Comparison of ENCODE assay signal across 29 cellular contexts in the genomic region with DNA sequence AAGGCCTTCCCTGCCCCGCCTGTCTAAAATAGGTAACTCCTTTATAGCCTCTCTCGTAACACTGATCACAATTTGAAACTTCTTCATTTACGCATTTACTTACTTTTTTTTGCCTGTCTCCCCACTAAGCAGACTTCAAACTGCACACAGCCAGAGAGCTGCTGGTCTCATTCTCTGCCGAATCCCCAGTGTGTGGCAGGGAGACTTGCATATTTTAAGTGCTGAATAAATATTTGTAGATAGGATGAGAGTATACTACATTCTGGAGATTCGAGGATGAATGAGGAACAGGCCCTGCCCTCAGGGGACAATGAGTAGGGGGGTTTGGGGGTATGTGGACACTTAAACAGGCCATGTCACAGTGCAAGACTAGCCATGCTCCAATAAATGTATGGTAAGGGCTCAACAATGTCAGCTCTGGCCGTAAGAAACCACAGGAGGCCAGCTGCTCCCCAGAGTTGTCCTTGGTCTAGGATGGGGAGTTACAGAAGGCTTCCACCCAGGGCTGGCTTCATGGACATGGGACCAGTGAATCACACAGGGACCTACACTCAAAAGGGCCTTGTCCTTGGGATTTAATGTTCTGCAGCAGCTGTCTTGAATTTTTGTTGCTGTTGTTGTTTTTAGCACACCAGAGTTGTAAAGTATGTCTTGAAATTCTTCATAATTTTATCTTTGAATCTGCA. TPM values are rescaled to one million over a fixed set of nuclear protein-coding genes. Genes with fewer than 3 reads are reported as not detected.
DNase-seq lines count a peak whose midpoint lies in the region; ATAC-seq and TF ChIP-seq lines count a peak whose summit lies in the region.
"Had no signal": no experiment of that assay in that cellular context is flagged by ENCODE, and none has a peak within 500 bp of the region (broad histone marks: within the 10 kb centered on the region; RNA-seq: fewer than 3 reads in every experiment).

No MANE protein-coding gene starts in this region.

- TF ChIP-seq POLR2A in thyroid gland (IDR thresholded peaks at IDR 0.05) = no peak

- no peaks in the 10 kb centered on the region for H3K27me3 Mint-ChIP-seq in activated naive CD8-positive, alpha-beta T cell treated with anti-CD3 and anti-CD28 coated beads, Interleukin-2, amount 10 ng/mL, durations not matched to agents 7 days and 5 days
- H3K27me3 Mint-ChIP-seq in activated naive CD8-positive, alpha-beta T cell treated with anti-CD3 and anti-CD28 coated beads for 36 hours = no peaks in the 10 kb centered on the region
- H3K27me3 Mint-ChIP-seq in nephron progenitor cell (ENCODE audit: low read depth, poor library complexity) = peaks cover 3% of the 10 kb centered on the region
- H3K27me3 Mint-ChIP-seq: activated CD4-positive, alpha-beta T cell treated with anti-CD3 and anti-CD28 coated beads for 36 hours; activated CD8-positive, alpha-beta T cell treated with anti-CD3 and anti-CD28 coated beads for 36 hours had no signal

- no peak overlapping the region for H3K4me3 Mint-ChIP-seq in activated naive CD8-positive, alpha-beta T cell treated with anti-CD3 and anti-CD28 coated beads, Interleukin-2, amount 10 ng/mL, durations not matched to agents 7 days and 5 days
- no peak overlapping the region for H3K4me3 Mint-ChIP-seq in activated naive CD8-positive, alpha-beta T cell treated with anti-CD3 and anti-CD28 coated beads for 36 hours
- no peak overlapping the region for H3K4me3 Mint-ChIP-seq in nephron progenitor cell
- H3K4me3 Mint-ChIP-seq: activated CD4-positive, alpha-beta T cell treated with anti-CD3 and anti-CD28 coated beads for 36 hours; activated CD8-positive, alpha-beta T cell treated with anti-CD3 and anti-CD28 coated beads for 36 hours; activated T-helper 1 cell treated with anti-CD3 and anti-CD28 coated beads, Interleukin-12 subunit alpha, Interleukin-12 subunit beta, Interleukin-2, Interleukin-4 antibody, amounts not matched to agents 30 ng/mL and 10 ng/mL and 1 ng/mL, durations not matched to agents 14 hours and 24 hours and 36 hours; CD8-positive, alpha-beta T cell; immature natural killer cell had no signal

- no peaks in the 10 kb centered on the region for H3K9me3 ChIP-seq in adipocyte (ENCODE audit: control insufficient read depth, low read length)
- no peaks in the 10 kb centered on the region for H3K9me3 ChIP-seq in left lung
- H3K9me3 ChIP-seq in thyroid gland = no peaks in the 10 kb centered on the region
- H3K9me3 ChIP-seq: breast epithelium, transverse colon had no signal

- no peaks in the 10 kb centered on the region for H3K9me3 Mint-ChIP-seq in activated naive CD8-positive, alpha-beta T cell treated with anti-CD3 and anti-CD28 coated beads, Interleukin-2, amount 10 ng/mL, durations not matched to agents 7 days and 5 days
- no peaks in the 10 kb centered on the region for H3K9me3 Mint-ChIP-seq in activated naive CD8-positive, alpha-beta T cell treated with anti-CD3 and anti-CD28 coated beads for 36 hours
- H3K9me3 Mint-ChIP-seq in nephron progenitor cell = no peaks in the 10 kb centered on the region
- H3K9me3 Mint-ChIP-seq: activated CD8-positive, alpha-beta T cell treated with anti-CD3 and anti-CD28 coated beads for 36 hours; activated T-helper 1 cell treated with anti-CD3 and anti-CD28 coated beads, Interleukin-12 subunit alpha, Interleukin-12 subunit beta, Interleukin-2, Interleukin-4 antibody, amounts not matched to agents 30 ng/mL and 10 ng/mL and 1 ng/mL, durations not matched to agents 14 hours and 24 hours and 36 hours; CD8-positive, alpha-beta T cell; immature natural killer cell had no signal

- peaks cover 21% of the 10 kb centered on the region for H3K4me1 ChIP-seq in adipocyte (ENCODE audit: control insufficient read depth, insufficient read depth, low read length)
- H3K4me1 ChIP-seq in left lung = peaks cover 0 to 8% of the 10 kb centered on the region in 2 donors
- peaks cover 30 to 98% of the 10 kb centered on the region in 2 donors for H3K4me1 ChIP-seq in thyroid gland
- H3K4me1 ChIP-seq: breast epithelium had no signal

- TF ChIP-seq CTCF in left lung (IDR thresholded peaks at IDR 0.05) (no peak), thyroid gland (IDR thresholded peaks at IDR 0.05) (no peak), nephron progenitor cell (IDR thresholded peaks at IDR 0.05) (no peak)

- POLR2A ChIA-PET in activated naive CD8-positive, alpha-beta T cell treated with anti-CD3 and anti-CD28 coated beads, Interleukin-2, amount 10 ng/mL, durations not matched to agents 7 days and 5 days (lab: Charles Lee) = interaction anchor here (1.8 kb wide), 1 partner anchor 43 kb away, joined by 10 read pairs; a partner anchor contains a TSS

- 66 to 74% methylated on average over 6 of the region's 6 CpGs for WGBS in thyroid gland, 2 donors

- no peaks in the 10 kb centered on the region for H3K27me3 ChIP-seq in adipocyte (replicated peaks; ENCODE audit: control insufficient read depth, insufficient read depth, low read length)
- no peaks in the 10 kb centered on the region for H3K27me3 ChIP-seq in left lung
- H3K27me3 ChIP-seq in thyroid gland = no peaks in the 10 kb centered on the region
- H3K27me3 ChIP-seq: breast epithelium, transverse colon had no signal

- H3K4me3 ChIP-seq in adipocyte (ENCODE audit: low read length) (no peak overlapping the region), left lung (no peak overlapping the region), thyroid gland (replicated peaks in 1 of 3) (no peak overlapping the region)
- H3K4me3 ChIP-seq: breast epithelium, transverse colon had no signal

- H3K9ac ChIP-seq in adipocyte (ENCODE audit: low read length) = no peak overlapping the region

- intact Hi-C loops in left lung (cut with DNase I) (no loop called here), thyroid gland (cut with DNase I) (no loop called here)

- H3K4me1 Mint-ChIP-seq in activated naive CD8-positive, alpha-beta T cell treated with anti-CD3 and anti-CD28 coated beads, Interleukin-2, amount 10 ng/mL, durations not matched to agents 7 days and 5 days = peaks cover 10% of the 10 kb centered on the region
- H3K4me1 Mint-ChIP-seq in activated naive CD8-positive, alpha-beta T cell treated with anti-CD3 and anti-CD28 coated beads for 36 hours = peaks cover 4% of the 10 kb centered on the region
- H3K4me1 Mint-ChIP-seq in nephron progenitor cell = peaks cover 17% of the 10 kb centered on the region
- H3K4me1 Mint-ChIP-seq: immature natural killer cell had no signal

- no peak for ATAC-seq in activated naive CD8-positive, alpha-beta T cell treated with anti-CD3 and anti-CD28 coated beads, Interleukin-2, amount 10 ng/mL, durations not matched to agents 7 days and 5 days (ENCODE audit: low read depth)
- peak; percentile 62 for ATAC-seq in left lung
- no peak for ATAC-seq in GM19351 (IDR thresholded peaks at IDR 0.05; ENCODE audit: unreplicated experiment)
- ATAC-seq: activated CD4-positive, alpha-beta T cell treated with anti-CD3 and anti-CD28 coated beads for 36 hours; activated CD8-positive, alpha-beta T cell treated with anti-CD3 and anti-CD28 coated beads for 36 hours; CD8-positive, alpha-beta T cell; HCT116; left cardiac atrium had no signal

- peaks cover 2% of the 10 kb centered on the region for H3K36me3 Mint-ChIP-seq in activated naive CD8-positive, alpha-beta T cell treated with anti-CD3 and anti-CD28 coated beads, Interleukin-2, amount 10 ng/mL, durations not matched to agents 7 days and 5 days
- no peaks in the 10 kb centered on the region for H3K36me3 Mint-ChIP-seq in activated naive CD8-positive, alpha-beta T cell treated with anti-CD3 and anti-CD28 coated beads for 36 hours
- H3K36me3 Mint-ChIP-seq in nephron progenitor cell (ENCODE audit: low read depth) = no peaks in the 10 kb centered on the region
- H3K36me3 Mint-ChIP-seq: CD8-positive, alpha-beta T cell; immature natural killer cell had no signal

- no peak for DNase-seq in activated naive CD8-positive, alpha-beta T cell treated with anti-CD3 and anti-CD28 coated beads, Interleukin-2, amount 10 ng/mL, durations not matched to agents 7 days and 5 days
- no peak for DNase-seq in activated naive CD8-positive, alpha-beta T cell treated with anti-CD3 and anti-CD28 coated beads for 36 hours
- peak; percentile 36 for DNase-seq in adipocyte (ENCODE audit: low read depth)
- no peak for DNase-seq in left lung
- no peak for DNase-seq in thyroid gland
- DNase-seq in nephron progenitor cell = no peak
- DNase-seq in LoVo (ENCODE audit: low spot score) = no peak
- DNase-seq: activated CD4-positive, alpha-beta T cell treated with anti-CD3 and anti-CD28 coated beads for 36 hours; activated CD8-positive, alpha-beta memory T cell treated with anti-CD3 and anti-CD28 coated beads, Interleukin-2, amount 50 U/mL, for 48 hours; activated CD8-positive, alpha-beta T cell treated with anti-CD3 and anti-CD28 coated beads for 36 hours; activated naive CD4-positive, alpha-beta T cell treated with Interleukin-2 at 50 U/mL for 16 hours; CD8-positive, alpha-beta T cell; DMS 273 treated with DMSO at 0.1 percent for 48 hours; GDM1; immature natural killer cell; left cardiac atrium; NCI-H1694 treated with DMSO at 0.1 percent for 48 hours; NCI-H2171; NCI-H524 treated with DMSO at 0.1 percent for 48 hours; SHP77; stimulated activated CD4-positive, alpha-beta T cell treated with anti-CD3 and anti-CD28 coated beads, Interleukin-15, amount 100 ng/mL, for 24 hours; stimulated activated CD4-positive, alpha-beta T cell treated with anti-CD3 and anti-CD28 coated beads, Interleukin-4, amount 100 ng/mL, for 4 hours; transverse colon had no signal

- H3K27ac ChIP-seq in left lung = no peak overlapping the region
- H3K27ac ChIP-seq in thyroid gland = peak overlapping the region; percentile 47 to 91 (median 82)
- H3K27ac ChIP-seq: breast epithelium, transverse colon had no signal

- H3K36me3 ChIP-seq in adipocyte (ENCODE audit: control insufficient read depth, insufficient read depth, low read length, severe bottlenecking) (no peaks in the 10 kb centered on the region), left lung (no peaks in the 10 kb centered on the region), thyroid gland (no peaks in the 10 kb centered on the region)
- H3K36me3 ChIP-seq: breast epithelium, transverse colon had no signal

- peak overlapping the region; percentile 38 for H3K27ac Mint-ChIP-seq in activated naive CD8-positive, alpha-beta T cell treated with anti-CD3 and anti-CD28 coated beads, Interleukin-2, amount 10 ng/mL, durations not matched to agents 7 days and 5 days
- no peak overlapping the region for H3K27ac Mint-ChIP-seq in activated naive CD8-positive, alpha-beta T cell treated with anti-CD3 and anti-CD28 coated beads for 36 hours
- no peak overlapping the region for H3K27ac Mint-ChIP-seq in nephron progenitor cell
- H3K27ac Mint-ChIP-seq: activated CD4-positive, alpha-beta T cell treated with anti-CD3 and anti-CD28 coated beads for 36 hours; activated CD8-positive, alpha-beta T cell treated with anti-CD3 and anti-CD28 coated beads for 36 hours; activated T-helper 1 cell treated with anti-CD3 and anti-CD28 coated beads, Interleukin-12 subunit alpha, Interleukin-12 subunit beta, Interleukin-2, Interleukin-4 antibody, amounts not matched to agents 30 ng/mL and 10 ng/mL and 1 ng/mL, durations not matched to agents 14 hours and 24 hours and 36 hours; CD8-positive, alpha-beta T cell had no signal

RNA-seq across cellular contexts. Expression of a gene that starts 8.4 kb away (rescaled TPM):
- total RNA-seq in activated naive CD8-positive, alpha-beta T cell treated with anti-CD3 and anti-CD28 coated beads, Interleukin-2, amount 10 ng/mL, durations not matched to agents 7 days and 5 days = not detected
- total RNA-seq in activated naive CD8-positive, alpha-beta T cell treated with anti-CD3 and anti-CD28 coated beads for 36 hours = not detected
- total RNA-seq in left lung (1 to 10 TPM in 1 of 2 donors, not detected in 1; 1.2 TPM), thyroid gland (100 to 1,000 TPM; 219 to 492 (median 343) TPM)
- total RNA-seq: activated CD4-positive, alpha-beta T cell treated with anti-CD3 and anti-CD28 coated beads for 36 hours; activated CD8-positive, alpha-beta T cell treated with anti-CD3 and anti-CD28 coated beads for 36 hours; activated T-helper 1 cell treated with anti-CD3 and anti-CD28 coated beads, Interleukin-12 subunit alpha, Interleukin-12 subunit beta, Interleukin-2, Interleukin-4 antibody, amounts not matched to agents 30 ng/mL and 10 ng/mL and 1 ng/mL, durations not matched to agents 14 hours and 24 hours and 36 hours; CD8-positive, alpha-beta T cell; glomerular endothelial cell; left cardiac atrium; pulmonary artery endothelial cell; transverse colon had no signal

RNA-seq across cellular contexts. Expression of a gene that starts 12.8 kb away (rescaled TPM):
- 10 to 100 TPM; 16.9 to 19.5 TPM for total RNA-seq in activated naive CD8-positive, alpha-beta T cell treated with anti-CD3 and anti-CD28 coated beads, Interleukin-2, amount 10 ng/mL, durations not matched to agents 7 days and 5 days
- 10 to 100 TPM; 14.5 to 16.5 TPM for total RNA-seq in activated naive CD8-positive, alpha-beta T cell treated with anti-CD3 and anti-CD28 coated beads for 36 hours
- total RNA-seq in left lung (10 to 100 TPM; 27.1 to 27.7 TPM), thyroid gland (10 to 100 TPM; 41.5 to 66.6 (median 61.5) TPM)

RNA-seq across cellular contexts. Expression of a gene that starts 43.1 kb away (rescaled TPM):
- 10 to 100 TPM; 76.7 to 81.6 TPM for total RNA-seq in activated naive CD8-positive, alpha-beta T cell treated with anti-CD3 and anti-CD28 coated beads, Interleukin-2, amount 10 ng/mL, durations not matched to agents 7 days and 5 days
- total RNA-seq in activated naive CD8-positive, alpha-beta T cell treated with anti-CD3 and anti-CD28 coated beads for 36 hours = 10 to 100 TPM; 53.2 to 59.1 TPM
- total RNA-seq in left lung = 10 to 100 TPM; 22.3 to 26.1 TPM
- 100 to 1,000 TPM in 1 of 4 donors, 10 to 100 TPM in 3; 42.4 to 116 (median 77.7) TPM for total RNA-seq in thyroid gland

RNA-seq across cellular contexts. Expression of a gene that starts 43.8 kb away (rescaled TPM):
- total RNA-seq in activated naive CD8-positive, alpha-beta T cell treated with anti-CD3 and anti-CD28 coated beads, Interleukin-2, amount 10 ng/mL, durations not matched to agents 7 days and 5 days = 10 to 100 TPM; 18.8 to 20.2 TPM
- total RNA-seq in activated naive CD8-positive, alpha-beta T cell treated with anti-CD3 and anti-CD28 coated beads for 36 hours = 10 to 100 TPM; 29.0 to 30.1 TPM
- 10 to 100 TPM; 18.0 to 21.9 TPM for total RNA-seq in left lung
- total RNA-seq in thyroid gland = 10 to 100 TPM; 28.7 to 39.4 (median 33.7) TPM

Comparison
In these comparisons a context has a peak if more than half of its experiments do, and no peak if none do; other contexts are left out.
1. H3K27ac ChIP-seq: peak in thyroid gland (3 of 3); none in left lung (0 of 2).
2. RNA of a gene that starts 8.4 kb away (total RNA-seq): 219 to 492 TPM in thyroid gland; 1.2 TPM in left lung, not detected in activated naive CD8-positive, alpha-beta T cell treated with anti-CD3 and anti-CD28 coated beads for 36 hours and not detected in activated naive CD8-positive, alpha-beta T cell treated with anti-CD3 and anti-CD28 coated beads, Interleukin-2, amount 10 ng/mL, durations not matched to agents 7 days and 5 days; every median in the first group is over 100 times any median in the second.